ENCODE assay signal across 15 cellular contexts in the genomic region with DNA sequence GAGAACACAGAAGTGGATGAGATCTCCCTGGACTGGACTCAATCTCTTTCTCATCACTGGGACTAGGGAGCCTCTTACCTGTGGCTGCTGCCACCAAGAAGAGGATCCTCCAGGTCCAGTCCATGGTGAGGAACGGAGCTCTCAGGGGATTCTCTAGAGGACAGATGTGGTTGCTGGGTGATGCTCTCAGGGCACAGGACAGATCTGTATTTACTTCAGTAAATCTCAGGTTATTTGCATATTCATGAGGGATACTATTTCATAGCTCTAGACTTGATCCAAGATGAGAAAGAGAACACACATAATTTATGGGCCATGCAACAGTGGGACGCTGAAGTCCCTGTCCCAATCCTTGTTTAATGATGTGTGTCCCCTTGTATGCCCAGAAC.
DNase-seq lines count a peak whose midpoint lies in the region; ATAC-seq lines count a peak whose summit lies in the region.
"Had no signal": no experiment of that assay in that cellular context is flagged by ENCODE, and none has a peak within 500 bp of the region (broad histone marks: within the 10 kb centered on the region; RNA-seq: fewer than 3 reads in every experiment).

No MANE protein-coding gene starts in this region.

- intact Hi-C loops in activated CD4-positive, alpha-beta memory T cell treated with anti-CD3 and anti-CD28 coated beads for 36 hours (cut with micrococcal nuclease) = loop anchor here (2.0 kb wide), 1 partner anchor 18 kb away; no protein-coding TSS in a partner anchor
- intact Hi-C loops in right cardiac atrium (cut with DNase I) = no loop called here

- peaks cover 31% of the 10 kb centered on the region for H3K4me1 ChIP-seq in CD4-positive, CD25-positive, alpha-beta regulatory T cell (ENCODE audit: control insufficient read depth, insufficient read depth, low read length, poor library complexity, severe bottlenecking)
- H3K4me1 ChIP-seq in CD8-positive, alpha-beta memory T cell (ENCODE audit: insufficient read depth, low read length) = peaks cover 55% of the 10 kb centered on the region
- no peaks in the 10 kb centered on the region for H3K4me1 ChIP-seq in right cardiac atrium (ENCODE audit: control insufficient read depth, insufficient read depth, low read length)
- H3K4me1 ChIP-seq: thyroid gland had no signal

- peak; percentile 9 for ATAC-seq in CD4-positive, CD25-positive, alpha-beta regulatory T cell (ENCODE audit: low read depth in 2 of 2)
- ATAC-seq in naive B cell (ENCODE audit: low read depth in 2 of 2) = peak; percentile 69 to 79
- ATAC-seq in right cardiac atrium = no peak
- ATAC-seq: GM23338, heart right ventricle had no signal

- DNase-seq in CD4-positive, CD25-positive, alpha-beta regulatory T cell = no peak
- DNase-seq in CD8-positive, alpha-beta memory T cell = no peak
- no peak for DNase-seq in activated CD4-positive, alpha-beta memory T cell treated with anti-CD3 and anti-CD28 coated beads for 36 hours
- DNase-seq in naive B cell (no peak), NCI-H1930 (lab: John Stamatoyannopoulos, UW) (no peak), right cardiac atrium (no peak), NCI-H524 treated with DMSO at 0.1 percent for 48 hours (lab: John Stamatoyannopoulos, UW) (no peak)
- DNase-seq: heart right ventricle, NCI-H1048, NCI-H524, occipital lobe, SW 1271, thyroid gland had no signal

- no peaks in the 10 kb centered on the region for H3K36me3 ChIP-seq in CD4-positive, CD25-positive, alpha-beta regulatory T cell (ENCODE audit: control insufficient read depth, insufficient read depth, low read length)
- H3K36me3 ChIP-seq in CD8-positive, alpha-beta memory T cell (ENCODE audit: insufficient read depth, low read length) = no peaks in the 10 kb centered on the region
- H3K36me3 ChIP-seq: heart right ventricle, thyroid gland had no signal

- H3K27me3 Mint-ChIP-seq in CD4-positive, CD25-positive, alpha-beta regulatory T cell = no peaks in the 10 kb centered on the region
- peaks cover 3 to 11% of the 10 kb centered on the region in 2 donors for H3K27me3 Mint-ChIP-seq in CD8-positive, alpha-beta memory T cell
- no peaks in the 10 kb centered on the region for H3K27me3 Mint-ChIP-seq in activated CD4-positive, alpha-beta memory T cell treated with anti-CD3 and anti-CD28 coated beads for 36 hours
- H3K27me3 Mint-ChIP-seq in naive B cell = no peaks in the 10 kb centered on the region

- CTCF ChIA-PET in CD8-positive, alpha-beta memory T cell (lab: Charles Lee) = interaction anchor here (1.0 to 4.3 kb wide), 3 partner anchors 15 to 25 kb away, joined by 4 to 25 read pairs (median 5); no protein-coding TSS in a partner anchor
- CTCF ChIA-PET in activated CD4-positive, alpha-beta memory T cell treated with anti-CD3 and anti-CD28 coated beads for 36 hours (lab: Charles Lee) = interaction anchor here (1.0 to 2.0 kb wide), 4 partner anchors 9 to 14 kb away, joined by 5 to 9 read pairs (median 7); no protein-coding TSS in a partner anchor

- H3K9me3 Mint-ChIP-seq in CD4-positive, CD25-positive, alpha-beta regulatory T cell = no peaks in the 10 kb centered on the region
- H3K9me3 Mint-ChIP-seq in CD8-positive, alpha-beta memory T cell = no peaks in the 10 kb centered on the region
- no peaks in the 10 kb centered on the region for H3K9me3 Mint-ChIP-seq in activated CD4-positive, alpha-beta memory T cell treated with anti-CD3 and anti-CD28 coated beads for 36 hours
- H3K9me3 Mint-ChIP-seq in naive B cell = no peaks in the 10 kb centered on the region

- H3K27ac ChIP-seq in CD4-positive, CD25-positive, alpha-beta regulatory T cell (ENCODE audit: insufficient read depth, low read length, poor library complexity, severe bottlenecking) = peak overlapping the region; percentile 65
- peak overlapping the region; percentile 38 for H3K27ac ChIP-seq in CD8-positive, alpha-beta memory T cell (ENCODE audit: low read depth, low read length)
- no peak overlapping the region for H3K27ac ChIP-seq in right cardiac atrium (ENCODE audit: low read length)
- H3K27ac ChIP-seq: KMS-11, thyroid gland had no signal

- no peaks in the 10 kb centered on the region for H3K27me3 ChIP-seq in CD4-positive, CD25-positive, alpha-beta regulatory T cell (ENCODE audit: control insufficient read depth, insufficient read depth, low read length)
- no peaks in the 10 kb centered on the region for H3K27me3 ChIP-seq in CD8-positive, alpha-beta memory T cell (ENCODE audit: insufficient read depth, low read length, poor library complexity, severe bottlenecking)
- no peaks in the 10 kb centered on the region for H3K27me3 ChIP-seq in right cardiac atrium (ENCODE audit: control insufficient read depth, insufficient read depth)
- H3K27me3 ChIP-seq: thyroid gland had no signal

- peaks cover 17 to 67% (median 41%) of the 10 kb centered on the region in 4 donors for H3K4me1 Mint-ChIP-seq in CD4-positive, CD25-positive, alpha-beta regulatory T cell
- H3K4me1 Mint-ChIP-seq in CD8-positive, alpha-beta memory T cell = peaks cover 47 to 64% (median 64%) of the 10 kb centered on the region in 3 donors
- H3K4me1 Mint-ChIP-seq in activated CD4-positive, alpha-beta memory T cell treated with anti-CD3 and anti-CD28 coated beads for 36 hours (ENCODE audit: low read depth) = peaks cover 47% of the 10 kb centered on the region
- peaks cover 6 to 24% (median 11%) of the 10 kb centered on the region in 3 donors for H3K4me1 Mint-ChIP-seq in naive B cell
- H3K4me1 Mint-ChIP-seq: GM23338 had no signal

- no peaks in the 10 kb centered on the region for H3K36me3 Mint-ChIP-seq in CD4-positive, CD25-positive, alpha-beta regulatory T cell
- no peaks in the 10 kb centered on the region for H3K36me3 Mint-ChIP-seq in CD8-positive, alpha-beta memory T cell
- H3K36me3 Mint-ChIP-seq in activated CD4-positive, alpha-beta memory T cell treated with anti-CD3 and anti-CD28 coated beads for 36 hours = no peaks in the 10 kb centered on the region
- no peaks in the 10 kb centered on the region for H3K36me3 Mint-ChIP-seq in naive B cell

- no peaks in the 10 kb centered on the region for H3K9me3 ChIP-seq in CD4-positive, CD25-positive, alpha-beta regulatory T cell (ENCODE audit: control insufficient read depth in 2 of 2, low read length in 2 of 2)
- H3K9me3 ChIP-seq in CD8-positive, alpha-beta memory T cell (ENCODE audit: low read length) = no peaks in the 10 kb centered on the region
- no peaks in the 10 kb centered on the region for H3K9me3 ChIP-seq in right cardiac atrium (ENCODE audit: control insufficient read depth, low read length)
- H3K9me3 ChIP-seq: heart right ventricle, thyroid gland had no signal

- peak overlapping the region; percentile 54 to 75 (median 62) for H3K4me3 Mint-ChIP-seq in CD4-positive, CD25-positive, alpha-beta regulatory T cell
- peak overlapping the region in 5 of 7 donors; percentile 58 to 76 (median 74) for H3K4me3 Mint-ChIP-seq in CD8-positive, alpha-beta memory T cell
- H3K4me3 Mint-ChIP-seq in activated CD4-positive, alpha-beta memory T cell treated with anti-CD3 and anti-CD28 coated beads for 36 hours = no peak overlapping the region
- peak overlapping the region in 7 of 8 donors; percentile 16 to 86 (median 55) for H3K4me3 Mint-ChIP-seq in naive B cell
- H3K4me3 Mint-ChIP-seq: GM23338 had no signal

- H3K27ac Mint-ChIP-seq in CD4-positive, CD25-positive, alpha-beta regulatory T cell = peak overlapping the region; percentile 86 to 95 (median 89)
- peak overlapping the region; percentile 48 to 97 (median 90) for H3K27ac Mint-ChIP-seq in CD8-positive, alpha-beta memory T cell
- peak overlapping the region; percentile 11 for H3K27ac Mint-ChIP-seq in activated CD4-positive, alpha-beta memory T cell treated with anti-CD3 and anti-CD28 coated beads for 36 hours
- H3K27ac Mint-ChIP-seq in naive B cell = peak overlapping the region in 5 of 6 donors; percentile 23 to 88 (median 54)
- H3K27ac Mint-ChIP-seq: GM23338 had no signal

- POLR2A ChIA-PET in CD8-positive, alpha-beta memory T cell (lab: Charles Lee) = no interaction called here
- POLR2A ChIA-PET in activated CD4-positive, alpha-beta memory T cell treated with anti-CD3 and anti-CD28 coated beads for 36 hours (lab: Charles Lee) = no interaction called here

- 67% methylated on average over 2 of the region's 2 CpGs for WGBS in right cardiac atrium

- peak overlapping the region; percentile 44 for H3K4me3 ChIP-seq in CD4-positive, CD25-positive, alpha-beta regulatory T cell (ENCODE audit: low read depth, low read length)
- peak overlapping the region; percentile 25 for H3K4me3 ChIP-seq in CD8-positive, alpha-beta memory T cell (ENCODE audit: low read length)
- no peak overlapping the region for H3K4me3 ChIP-seq in right cardiac atrium (ENCODE audit: low read length)
- H3K4me3 ChIP-seq: GM23338, heart right ventricle, thyroid gland had no signal

Comparison
In these comparisons a context has a peak if more than half of its experiments do, and no peak if none do; other contexts are left out.
1. ATAC-seq: peak in CD4-positive, CD25-positive, alpha-beta regulatory T cell (2 of 2) and naive B cell (2 of 2); none in right cardiac atrium (0 of 2).
2. H3K27ac Mint-ChIP-seq: peak in every context shown above with its lines; median percentile 90 in CD8-positive, alpha-beta memory T cell; 89 in CD4-positive, CD25-positive, alpha-beta regulatory T cell; 54 in naive B cell; 11 in activated CD4-positive, alpha-beta memory T cell treated with anti-CD3 and anti-CD28 coated beads for 36 hours.